ENCODE assay signal across 9 cellular contexts in the genomic region with DNA sequence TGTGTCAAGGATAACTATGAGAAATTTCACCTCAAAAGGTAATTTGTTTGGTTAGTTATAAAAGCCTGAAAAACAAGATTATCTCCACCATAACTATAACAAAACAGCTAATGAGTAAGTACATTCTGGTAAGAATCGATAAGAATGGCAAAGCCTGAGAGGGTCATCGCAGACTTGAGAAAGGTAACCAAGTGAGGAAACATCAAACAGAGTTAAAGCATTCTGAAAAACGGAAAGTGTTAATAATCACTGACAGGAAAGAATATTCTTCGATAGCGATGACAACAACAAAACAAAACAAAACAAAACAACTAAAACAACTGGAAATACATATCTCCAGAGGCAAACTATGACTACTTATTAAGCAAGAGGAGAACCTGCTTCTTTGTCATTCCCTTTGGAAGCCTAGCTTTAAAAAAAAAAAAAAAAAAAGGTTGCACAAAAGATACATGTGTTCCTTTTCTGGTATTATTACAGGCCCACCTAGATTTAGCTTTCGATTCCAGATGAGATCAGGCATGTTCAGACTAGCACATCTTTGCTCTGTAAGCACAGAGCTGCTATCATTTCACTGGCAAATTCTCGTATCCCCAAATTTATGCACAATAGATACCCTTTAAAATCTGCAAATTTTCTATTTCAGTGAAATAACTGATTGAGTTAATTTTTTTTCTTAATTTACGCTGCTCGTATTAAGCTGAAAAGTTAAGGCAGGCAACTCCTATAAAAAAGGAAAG.
DNase-seq lines count a peak whose midpoint lies in the region; ATAC-seq and TF ChIP-seq lines count a peak whose summit lies in the region.
"Had no signal": no experiment of that assay in that cellular context is flagged by ENCODE, and none has a peak within 500 bp of the region (broad histone marks: within the 10 kb centered on the region; RNA-seq: fewer than 3 reads in every experiment).

No MANE protein-coding gene starts in this region.

- 85% methylated on average over 9 of the region's 9 CpGs for WGBS in right lobe of liver (ENCODE audit: insufficient coverage, low coverage, low lambda C conversion rate, missing lambda C conversion rate)

- ATAC-seq in GM19395 (IDR thresholded peaks at IDR 0.05; ENCODE audit: unreplicated experiment) (peak; percentile 48), HG03378 (IDR thresholded peaks at IDR 0.05; ENCODE audit: unreplicated experiment) (peak; percentile 46), right lobe of liver (no peak)
- ATAC-seq in activated naive CD8-positive, alpha-beta T cell treated with anti-CD3 and anti-CD28 coated beads, Interleukin-2, amount 50 U/mL, for 24 hours, result no peak

- H3K9me3 Mint-ChIP-seq in brain, result no peaks in the 10 kb centered on the region
- H3K9me3 Mint-ChIP-seq in activated naive CD8-positive, alpha-beta T cell treated with anti-CD3 and anti-CD28 coated beads, Interleukin-2, amount 50 U/mL, for 24 hours, result no peaks in the 10 kb centered on the region
- H3K9me3 Mint-ChIP-seq: nephron had no signal

- no peaks in the 10 kb centered on the region for H3K36me3 ChIP-seq in right lobe of liver

- no peak overlapping the region for H3K4me3 ChIP-seq in right lobe of liver

- H3K27me3 Mint-ChIP-seq in brain, result no peaks in the 10 kb centered on the region
- no peaks in the 10 kb centered on the region for H3K27me3 Mint-ChIP-seq in activated naive CD8-positive, alpha-beta T cell treated with anti-CD3 and anti-CD28 coated beads, Interleukin-2, amount 50 U/mL, for 24 hours

- peak overlapping the region in 3 of 5 experiments; percentile 27 to 72 (median 66) for H3K4me3 Mint-ChIP-seq in brain
- H3K4me3 Mint-ChIP-seq in activated naive CD8-positive, alpha-beta T cell treated with anti-CD3 and anti-CD28 coated beads, Interleukin-2, amount 50 U/mL, for 24 hours, result no peak overlapping the region
- H3K4me3 Mint-ChIP-seq: nephron had no signal

- no peak for TF ChIP-seq CTCF in brain (conservative IDR thresholded peaks at IDR 0.05)
- TF ChIP-seq CTCF in right lobe of liver (IDR thresholded peaks at IDR 0.05), result no peak

- peaks cover 78% of the 10 kb centered on the region for H3K4me1 Mint-ChIP-seq in brain
- H3K4me1 Mint-ChIP-seq in activated naive CD8-positive, alpha-beta T cell treated with anti-CD3 and anti-CD28 coated beads, Interleukin-2, amount 50 U/mL, for 24 hours, result peaks cover 17% of the 10 kb centered on the region

- no peaks in the 10 kb centered on the region for H3K27me3 ChIP-seq in right lobe of liver

- H3K27ac Mint-ChIP-seq in brain, result peak overlapping the region in 3 of 5 experiments; percentile 0 to 88 (median 84)
- no peak overlapping the region for H3K27ac Mint-ChIP-seq in activated naive CD8-positive, alpha-beta T cell treated with anti-CD3 and anti-CD28 coated beads, Interleukin-2, amount 50 U/mL, for 24 hours
- H3K27ac Mint-ChIP-seq: nephron had no signal

- H3K4me1 ChIP-seq in right lobe of liver, result peaks cover 0 to 15% (median 7%) of the 10 kb centered on the region in 4 donors

- H3K36me3 Mint-ChIP-seq in brain, result no peaks in the 10 kb centered on the region
- no peaks in the 10 kb centered on the region for H3K36me3 Mint-ChIP-seq in activated naive CD8-positive, alpha-beta T cell treated with anti-CD3 and anti-CD28 coated beads, Interleukin-2, amount 50 U/mL, for 24 hours (ENCODE audit: low read depth)

- H3K27ac ChIP-seq in right lobe of liver, result no peak overlapping the region

- intact Hi-C loops in right lobe of liver (cut with DNase I), result no loop called here

- no peaks in the 10 kb centered on the region for H3K9me3 ChIP-seq in right lobe of liver

- DNase-seq in superior temporal gyrus (ENCODE audit: extremely low spot score) (peak; percentile 74), right lobe of liver (no peak), SHP77 treated with DMSO at 0.1 percent for 48 hours (lab: John Stamatoyannopoulos, UW) (no peak)
- no peak for DNase-seq in activated naive CD8-positive, alpha-beta T cell treated with anti-CD3 and anti-CD28 coated beads, Interleukin-2, amount 50 U/mL, for 24 hours
- DNase-seq: activated effector memory CD4-positive, alpha-beta T cell treated with anti-CD3 and anti-CD28 coated beads, Interleukin-2, amount 50 U/mL, for 16 hours had no signal

- no peak for TF ChIP-seq POLR2A in right lobe of liver (IDR thresholded peaks at IDR 0.05)

Comparison
In these comparisons a context has a peak if more than half of its experiments do, and no peak if none do; other contexts are left out.
1. ATAC-seq: peak in GM19395 (single experiment) and HG03378 (single experiment); none in right lobe of liver (0 of 4) and activated naive CD8-positive, alpha-beta T cell treated with anti-CD3 and anti-CD28 coated beads, Interleukin-2, amount 50 U/mL, for 24 hours (single experiment).